ENCODE assay signal across 12 cellular contexts in genomic region chr3:46127503-46127902, GRCh38.
A peak's percentile ranks its signal among the peaks of the same experiment; 100 is the strongest.
DNase-seq lines count a peak whose midpoint lies in the region; ATAC-seq and TF ChIP-seq lines count a peak whose summit lies in the region.
"Had no signal": no experiment of that assay in that cellular context is flagged by ENCODE, and none has a peak within 500 bp of the region (broad histone marks: within the 10 kb centered on the region; RNA-seq: fewer than 3 reads in every experiment).

No MANE protein-coding gene starts in this region.

- H3K4me3 ChIP-seq in Panc1 (ENCODE audit: low read depth in 2 of 2, low read length in 2 of 2) (no peak overlapping the region), epithelial cell of proximal tubule (ENCODE audit: low read depth, low read length) (no peak overlapping the region), retinal pigment epithelial cell (ENCODE audit: low read length) (no peak overlapping the region)
- H3K4me3 ChIP-seq: stomach had no signal

- no peaks in the 10 kb centered on the region for H3K27me3 Mint-ChIP-seq in glutamatergic neuron (ENCODE audit: unreplicated experiment)

- intact Hi-C loops in Panc1 (cut with micrococcal nuclease; ENCODE audit: unreplicated experiment): no loop called here

- POLR2A ChIA-PET in Panc1 (lab: Charles Lee): no interaction called here

- no peaks in the 10 kb centered on the region for H3K36me3 Mint-ChIP-seq in glutamatergic neuron (ENCODE audit: unreplicated experiment)

- DNase-seq in GM04503 (ENCODE audit: low read depth) (peak; percentile 83), Panc1 (ENCODE audit: low read depth, low spot score) (no peak), epithelial cell of proximal tubule (ENCODE audit: low read depth) (peak; percentile 71), retinal pigment epithelial cell (ENCODE audit: low read depth) (peak; percentile 77), glutamatergic neuron (no peak), NCI-H2107 treated with DMSO at 0.1 percent for 48 hours (lab: John Stamatoyannopoulos, UW; ENCODE audit: unreplicated experiment) (no peak), C1 segment of cervical spinal cord (lab: John Stamatoyannopoulos, UW) (no peak)
- DNase-seq: activated T-cell treated with anti-CD3 and anti-CD28 coated beads, Interleukin-2, amount 50 U/mL, for 48 hours; endodermal cell; midbrain; NCI-H2029; stomach had no signal

- no peaks in the 10 kb centered on the region for H3K36me3 ChIP-seq in Panc1 (ENCODE audit: control insufficient read depth, insufficient read depth, low read length)
- H3K36me3 ChIP-seq: stomach had no signal

- no peaks in the 10 kb centered on the region for H3K27me3 ChIP-seq in Panc1 (ENCODE audit: control insufficient read depth, insufficient read depth, low read length)
- H3K27me3 ChIP-seq: stomach had no signal

- TF ChIP-seq CTCF in Panc1 (IDR thresholded peaks at IDR 0.05) (no peak), epithelial cell of proximal tubule (conservative IDR thresholded peaks at IDR 0.05; ENCODE audit: low read depth, low read length) (no peak), retinal pigment epithelial cell (conservative IDR thresholded peaks at IDR 0.05; ENCODE audit: low read depth, low read length) (no peak), glutamatergic neuron (IDR thresholded peaks at IDR 0.05; ENCODE audit: partially characterized antibody, unreplicated experiment) (no peak)

- no peaks in the 10 kb centered on the region for H3K4me1 ChIP-seq in Panc1 (ENCODE audit: control insufficient read depth, insufficient read depth, low read length)

- H3K9me3 Mint-ChIP-seq in glutamatergic neuron (ENCODE audit: unreplicated experiment): no peaks in the 10 kb centered on the region
- H3K9me3 Mint-ChIP-seq: endodermal cell had no signal

- no peak overlapping the region for H3K27ac ChIP-seq in Panc1 (ENCODE audit: low read length)

- H3K4me3 Mint-ChIP-seq in glutamatergic neuron (ENCODE audit: unreplicated experiment): no peak overlapping the region
- H3K4me3 Mint-ChIP-seq: endodermal cell had no signal

- no peaks in the 10 kb centered on the region for H3K4me1 Mint-ChIP-seq in glutamatergic neuron (ENCODE audit: low read depth, unreplicated experiment)
- H3K4me1 Mint-ChIP-seq: endodermal cell had no signal

- BruUV-seq in Panc1 (replicated peaks; lab: Mats Ljungman, UMichigan): no TSS peak

- CTCF ChIA-PET in Panc1 (lab: Charles Lee): no interaction called here

- H3K27ac Mint-ChIP-seq in glutamatergic neuron (ENCODE audit: unreplicated experiment): no peak overlapping the region
- H3K27ac Mint-ChIP-seq: endodermal cell had no signal

- no peaks in the 10 kb centered on the region for H3K9me3 ChIP-seq in Panc1 (ENCODE audit: control insufficient read depth, insufficient read depth, low read depth, low read length)
- H3K9me3 ChIP-seq: stomach had no signal

- ATAC-seq in Panc1: peak; percentile 62; the same call in 1 of the 2 replicates

- in situ Hi-C loops in Panc1 (cut with HindIII; ENCODE audit: low pct_unique_long_range_greater_than_20kb, low sequenced_read_pairs): no loop called here

Comparison
In these comparisons a context has a peak if more than half of its experiments do, and no peak if none do; other contexts are left out.
1. DNase-seq: peak in GM04503 (single experiment), epithelial cell of proximal tubule (single experiment) and retinal pigment epithelial cell (single experiment); none in Panc1 (single experiment), glutamatergic neuron (single experiment), NCI-H2107 treated with DMSO at 0.1 percent for 48 hours (single experiment) and C1 segment of cervical spinal cord (0 of 14).